Comparison of ENCODE assay signal across 19 cellular contexts in genomic region chr3:128012050-128012449, GRCh38. TPM values are rescaled to one million over a fixed set of nuclear protein-coding genes. Genes with fewer than 3 reads are reported as not detected.
DNase-seq lines count a peak whose midpoint lies in the region; ATAC-seq, FAIRE-seq and TF ChIP-seq lines count a peak whose summit lies in the region.
"Had no signal": no experiment of that assay in that cellular context is flagged by ENCODE, and none has a peak within 500 bp of the region (broad histone marks: within the 10 kb centered on the region; RNA-seq: fewer than 3 reads in every experiment).

No MANE protein-coding gene starts in this region.

- H2AK5ac ChIP-seq in trophoblast cell (ENCODE audit: low read length) = no peak overlapping the region

- H3K4me3 ChIP-seq in HepG2 (replicated peaks in 1 of 3; ENCODE audit: insufficient read depth in 1 of 3, low read depth in 2 of 3, low read length in 3 of 3) = no peak overlapping the region
- H3K4me3 ChIP-seq in right lobe of liver = no peak overlapping the region
- H3K4me3 ChIP-seq in HCT116 (replicated peaks in 1 of 2; ENCODE audit: low read depth in 1 of 2, low read length in 2 of 2) = no peak overlapping the region
- no peak overlapping the region for H3K4me3 ChIP-seq in trophoblast cell (ENCODE audit: low read depth, low read length)

- no peak overlapping the region for H2BK5ac ChIP-seq in trophoblast cell (ENCODE audit: low read depth, low read length, poor library complexity)

- H3K79me2 ChIP-seq in HepG2 (ENCODE audit: insufficient read depth, low read length) (no peaks in the 10 kb centered on the region), HCT116 (ENCODE audit: insufficient read depth, low read length) (no peaks in the 10 kb centered on the region), trophoblast cell (ENCODE audit: control insufficient read depth, insufficient read depth, low read length, poor library complexity) (no peaks in the 10 kb centered on the region)

- ATAC-seq in HepG2 (no peak), right lobe of liver (no peak), HCT116 (no peak)
- no peak for ATAC-seq in activated CD8-positive, alpha-beta T cell treated with anti-CD3 and anti-CD28 coated beads, Interleukin-2, amount 10 ng/mL, durations not matched to agents 7 days and 5 days

- no peak overlapping the region for H3K27ac Mint-ChIP-seq in activated CD8-positive, alpha-beta T cell treated with anti-CD3 and anti-CD28 coated beads, Interleukin-2, amount 10 ng/mL, durations not matched to agents 7 days and 5 days
- H3K27ac Mint-ChIP-seq: CD4-positive, alpha-beta T cell had no signal

- no peak overlapping the region for H3K4ac ChIP-seq in trophoblast cell (ENCODE audit: low read depth, low read length)

- CTCF ChIA-PET in HepG2 (lab: Yijun Ruan, JAX; ENCODE audit: low intra/inter-chr PET ratio, low total read pairs) (no interaction called here), HCT116 (lab: Charles Lee) (no interaction called here)
- CTCF ChIA-PET in activated CD8-positive, alpha-beta T cell treated with anti-CD3 and anti-CD28 coated beads, Interleukin-2, amount 10 ng/mL, durations not matched to agents 7 days and 5 days (lab: Charles Lee) = no interaction called here

- no peak overlapping the region for H3K14ac ChIP-seq in trophoblast cell (ENCODE audit: low read length)

- FAIRE-seq in HepG2 (lab: Jason Lieb, UNC) = no peak
- FAIRE-seq: A204.1, G401.6, GM19239 had no signal

- DNase-seq in HepG2 (ENCODE audit: low spot score) (no peak), right lobe of liver (no peak), HCT116 (ENCODE audit: low read depth, low spot score) (no peak), amniotic epithelial cell (ENCODE audit: low read depth) (peak; percentile 3), trophoblast cell (peak; percentile 8 to 50), NCI-H1417 (lab: John Stamatoyannopoulos, UW) (no peak), ureter (ENCODE audit: low spot score) (no peak)
- no peak for DNase-seq in activated CD8-positive, alpha-beta T cell treated with anti-CD3 and anti-CD28 coated beads, Interleukin-2, amount 10 ng/mL, durations not matched to agents 7 days and 5 days
- DNase-seq: ACHN; BE2C; C1 segment of cervical spinal cord; CD4-positive, alpha-beta T cell; DMS153; DND-41; GOT3; H7 had no signal

- peaks cover 7% of the 10 kb centered on the region for H3K27me3 Mint-ChIP-seq in activated CD8-positive, alpha-beta T cell treated with anti-CD3 and anti-CD28 coated beads, Interleukin-2, amount 10 ng/mL, durations not matched to agents 7 days and 5 days (ENCODE audit: low read depth)

- no peak overlapping the region for H3K18ac ChIP-seq in trophoblast cell (ENCODE audit: low read length)

- in situ Hi-C loops in HepG2 (cut with HindIII; ENCODE audit: extremely low pct_ligation_motif_present, low pct_unique_long_range_greater_than_20kb) = no loop called here

- H3K23ac ChIP-seq in trophoblast cell (ENCODE audit: low read length) = no peak overlapping the region

- no TSS peak for BruUV-seq in HepG2 (replicated peaks; lab: Mats Ljungman, UMichigan)
- BruUV-seq in HCT116 (replicated peaks; lab: Mats Ljungman, UMichigan) = no TSS peak

- H2BK120ac ChIP-seq in trophoblast cell (ENCODE audit: insufficient read depth, low read length, poor library complexity) = no peak overlapping the region

- no peak overlapping the region for H3K27ac ChIP-seq in HepG2 (ENCODE audit: extremely low read length, insufficient read depth, low read length)
- no peak overlapping the region for H3K27ac ChIP-seq in right lobe of liver
- no peak overlapping the region; the same call in 1 of the 2 replicates for H3K27ac ChIP-seq in HCT116 (ENCODE audit: low read depth, low read length)
- H3K27ac ChIP-seq in trophoblast cell (ENCODE audit: low read depth, low read length) = no peak overlapping the region

- H3K9ac ChIP-seq in HepG2 (ENCODE audit: insufficient read depth, low read depth, low read length) (no peak overlapping the region), HCT116 (ENCODE audit: low read length) (no peak overlapping the region), trophoblast cell (ENCODE audit: low read length) (no peak overlapping the region)

- peaks cover 5% of the 10 kb centered on the region for H3K4me1 Mint-ChIP-seq in activated CD8-positive, alpha-beta T cell treated with anti-CD3 and anti-CD28 coated beads, Interleukin-2, amount 10 ng/mL, durations not matched to agents 7 days and 5 days (ENCODE audit: low read depth)

- H3K27me3 ChIP-seq in HepG2 (ENCODE audit: control insufficient read depth in 1 of 2, insufficient read depth in 2 of 2, low read length in 2 of 2) (0 out of 5 replicates have a peak, but pooled peaks cover 0 to 1% of the 10 kb centered on the region in 2 experiments), right lobe of liver (no peaks in the 10 kb centered on the region), HCT116 (ENCODE audit: insufficient read depth, low read length) (no peaks in the 10 kb centered on the region), trophoblast cell (ENCODE audit: insufficient read depth, low read length) (no peaks in the 10 kb centered on the region)
- H3K27me3 ChIP-seq: BE2C had no signal

- TF ChIP-seq CTCF in HepG2 (CRISPR knock-in tag; IDR thresholded peaks at IDR 0.05) (no peak), right lobe of liver (IDR thresholded peaks at IDR 0.05) (no peak), HCT116 (IDR thresholded peaks at IDR 0.05 in 2 of 3, conservative IDR thresholded peaks at IDR 0.05 in 1 of 3; ENCODE audit: borderline replicate concordance in 1 of 3, insufficient read depth in 1 of 3, low read depth in 2 of 3, low read length in 2 of 3) (no peak)

- H4K12ac ChIP-seq in trophoblast cell (ENCODE audit: low read depth, low read length) = no peak overlapping the region

- H3K36me3 Mint-ChIP-seq in activated CD8-positive, alpha-beta T cell treated with anti-CD3 and anti-CD28 coated beads, Interleukin-2, amount 10 ng/mL, durations not matched to agents 7 days and 5 days (ENCODE audit: low read depth) = peaks cover 2% of the 10 kb centered on the region

- peaks cover 4% of the 10 kb centered on the region for H3K9me3 Mint-ChIP-seq in activated CD8-positive, alpha-beta T cell treated with anti-CD3 and anti-CD28 coated beads, Interleukin-2, amount 10 ng/mL, durations not matched to agents 7 days and 5 days (ENCODE audit: insufficient read depth)
- H3K9me3 Mint-ChIP-seq: CD4-positive, alpha-beta T cell had no signal

- H3K4me1 ChIP-seq in HepG2 (ENCODE audit: insufficient read depth, low read length) (peaks cover 28% of the 10 kb centered on the region), right lobe of liver (peaks cover 0 to 33% (median 12%) of the 10 kb centered on the region in 4 donors), HCT116 (ENCODE audit: control insufficient read depth in 1 of 2, insufficient read depth in 2 of 2, low read length in 2 of 2) (peaks cover 4 to 9% of the 10 kb centered on the region in 2 experiments; a peak in 3 of 4 replicates), trophoblast cell (ENCODE audit: control insufficient read depth in 1 of 2, insufficient read depth in 2 of 2, low read length in 2 of 2) (no peaks in the 10 kb centered on the region)
- H3K4me1 ChIP-seq: BE2C had no signal

- TF ChIP-seq RAD21 in HepG2 (CRISPR knock-in tag; IDR thresholded peaks at IDR 0.05) (no peak), HCT116 (IDR thresholded peaks at IDR 0.05; ENCODE audit: low read depth) (no peak)

- H4K91ac ChIP-seq in trophoblast cell (ENCODE audit: low read depth, low read length) = no peak overlapping the region

- WGBS in HepG2 (ENCODE audit: low lambda C conversion rate) = 80% methylated on average over 14 of the region's 14 CpGs
- 74% methylated on average over 7 of the region's 14 CpGs for WGBS in right lobe of liver (ENCODE audit: insufficient coverage, low coverage, low lambda C conversion rate, missing lambda C conversion rate)
- WGBS in trophoblast cell (ENCODE audit: extremely low coverage, insufficient coverage, insufficient read length) = no CpG with 5 or more reads among the region's 14 CpGs

- TF ChIP-seq POLR2A in HepG2 (IDR thresholded peaks at IDR 0.05; ENCODE audit: insufficient read depth in 1 of 2, low read depth in 2 of 2, low read length in 2 of 2) (no peak), right lobe of liver (IDR thresholded peaks at IDR 0.05) (no peak), HCT116 (IDR thresholded peaks at IDR 0.05; ENCODE audit: borderline replicate concordance, extremely low read depth, insufficient read depth, insufficient read length) (no peak)

- H3K36me3 ChIP-seq in HepG2 (replicated peaks in 1 of 2; ENCODE audit: control insufficient read depth in 1 of 2, insufficient read depth in 2 of 2, low read length in 2 of 2) (no peaks in the 10 kb centered on the region), right lobe of liver (no peaks in the 10 kb centered on the region), HCT116 (ENCODE audit: control insufficient read depth in 1 of 2, insufficient read depth in 2 of 2, low read length in 2 of 2) (no peaks in the 10 kb centered on the region), trophoblast cell (ENCODE audit: control insufficient read depth in 1 of 2, insufficient read depth in 2 of 2, low read length in 2 of 2) (no peaks in the 10 kb centered on the region)
- H3K36me3 ChIP-seq: BE2C had no signal

- H3K79me1 ChIP-seq in trophoblast cell (ENCODE audit: low read length) = no peaks in the 10 kb centered on the region

- H3K9me3 ChIP-seq in HepG2 (ENCODE audit: low read length) (peaks cover 9% of the 10 kb centered on the region; the same call in 1 of the 2 replicates), right lobe of liver (no peaks in the 10 kb centered on the region), HCT116 (ENCODE audit: control insufficient read depth in 1 of 2, insufficient read depth in 1 of 2, low read depth in 1 of 2, low read length in 2 of 2) (peaks cover 0 to 5% of the 10 kb centered on the region in 2 experiments; a peak in 1 of 4 replicates), trophoblast cell (ENCODE audit: insufficient read depth, low read depth, low read length) (no peaks in the 10 kb centered on the region)
- H3K9me3 ChIP-seq: BE2C had no signal

- H2AFZ ChIP-seq in HepG2 (ENCODE audit: low read length) (no peak overlapping the region), HCT116 (ENCODE audit: low read depth, low read length, poor library complexity, severe bottlenecking) (no peak overlapping the region), trophoblast cell (ENCODE audit: insufficient read depth, low read length, poor library complexity) (no peak overlapping the region)

- H3K4me3 Mint-ChIP-seq in activated CD8-positive, alpha-beta T cell treated with anti-CD3 and anti-CD28 coated beads, Interleukin-2, amount 10 ng/mL, durations not matched to agents 7 days and 5 days = no peak overlapping the region
- H3K4me3 Mint-ChIP-seq: CD4-positive, alpha-beta T cell had no signal

- H3K4me2 ChIP-seq in HepG2 (ENCODE audit: low read depth, low read length) (0 out of 2 replicates have a peak overlapping the region, but pooled peaks have one; percentile 28), HCT116 (ENCODE audit: low read length) (no peak overlapping the region), trophoblast cell (ENCODE audit: low read length) (no peak overlapping the region)

- no peak overlapping the region for H2BK12ac ChIP-seq in trophoblast cell (ENCODE audit: low read length)

- intact Hi-C loops in HepG2 (cut with micrococcal nuclease; ENCODE audit: unreplicated experiment) (no loop called here), right lobe of liver (cut with DNase I) (no loop called here), HCT116 (cut with micrococcal nuclease) (no loop called here)

- POLR2A ChIA-PET in HepG2 (lab: Yijun Ruan, JAX) = no interaction called here
- POLR2A ChIA-PET in HCT116 (lab: Charles Lee) = no interaction called here
- POLR2A ChIA-PET in activated CD8-positive, alpha-beta T cell treated with anti-CD3 and anti-CD28 coated beads, Interleukin-2, amount 10 ng/mL, durations not matched to agents 7 days and 5 days (lab: Charles Lee) = no interaction called here

- TF ChIP-seq EP300 in HepG2 (IDR thresholded peaks at IDR 0.05; ENCODE audit: low read depth in 2 of 2, low read length in 2 of 2) = no peak
- TF ChIP-seq EP300 in HepG2 (CRISPR knock-in tag; IDR thresholded peaks at IDR 0.05; ENCODE audit: borderline replicate concordance) = no peak

- H4K20me1 ChIP-seq in HepG2 (ENCODE audit: insufficient read depth, low read length) (no peaks in the 10 kb centered on the region), HCT116 (ENCODE audit: insufficient read depth) (no peaks in the 10 kb centered on the region)

- RAD21 ChIA-PET in HCT116 (lab: Charles Lee; ENCODE audit: low non-redundant PET in 1 of 2, low total read pairs in 2 of 2, uncharacterized antibody in 2 of 2, unreplicated experiment in 2 of 2) = no interaction called here

- no peak overlapping the region for H4K8ac ChIP-seq in trophoblast cell (ENCODE audit: low read depth, low read length)

- no peaks in the 10 kb centered on the region for H3K9me2 ChIP-seq in HCT116 (ENCODE audit: insufficient read depth)

RNA-seq across cellular contexts. Expression of gene SEC61A1, which starts 40.2 kb away (rescaled TPM):
- 128 and 203 TPM in 2 replicates for total RNA-seq in HepG2 (2016; rRNA removed; fragmentation: Illumina TruSeq; extraction: Trizol)
- total RNA-seq in HepG2 (2016; cell fraction: cytosol; rRNA removed; fragmentation: Illumina TruSeq; extraction: Trizol; ENCODE audit: low read depth) = 23.2 and 24.0 TPM in 2 replicates
- 113 and 205 TPM in 2 replicates for total RNA-seq in HepG2 (2016; cell fraction: insoluble cytoplasmic fraction; rRNA removed; fragmentation: Illumina TruSeq; extraction: Trizol)
- 77.7 and 81.8 TPM in 2 replicates for total RNA-seq in HepG2 (2016; cell fraction: membrane; rRNA removed; fragmentation: Illumina TruSeq; extraction: Trizol)
- 217 and 248 TPM in 2 replicates for total RNA-seq in HepG2 (2016; cell fraction: nucleus; rRNA removed; fragmentation: Illumina TruSeq; extraction: Trizol)
- 170 and 173 TPM in 2 replicates for polyA plus RNA-seq in HepG2 (2011; rRNA removed)
- 169 and 191 TPM in 2 replicates for polyA plus RNA-seq in HepG2 (2011; cell fraction: cytosol; rRNA removed)
- 153 and 160 TPM in 2 replicates for polyA plus RNA-seq in HepG2 (2011; cell fraction: nucleus; rRNA removed)
- polyA plus RNA-seq in HepG2 (2012) = 121 and 145 TPM in 2 replicates
- 19.7 and 20.8 TPM in 2 replicates for polyA plus RNA-seq in HepG2 (2016; cell fraction: cytosol; fragmentation: Illumina TruSeq; extraction: Trizol; ENCODE audit: low read depth)
- polyA plus RNA-seq in HepG2 (2016; cell fraction: insoluble cytoplasmic fraction; fragmentation: Illumina TruSeq; extraction: Trizol; ENCODE audit: low read depth) = 101 and 109 TPM in 2 replicates
- polyA plus RNA-seq in HepG2 (2016; cell fraction: membrane; fragmentation: Illumina TruSeq; extraction: Trizol; ENCODE audit: low read depth) = 42.6 and 47.4 TPM in 2 replicates
- 314 and 317 TPM in 2 replicates for polyA plus RNA-seq in HepG2 (2016; cell fraction: nucleus; fragmentation: Illumina TruSeq; extraction: Trizol; ENCODE audit: insufficient read depth, low read depth)
- polyA minus RNA-seq in HepG2 (2011; rRNA and poly(A)+ RNA removed; ENCODE audit: low replicate concordance) = 520 and 651 TPM in 2 replicates
- 181 and 199 TPM in 2 replicates for polyA minus RNA-seq in HepG2 (2011; cell fraction: cytosol; rRNA and poly(A)+ RNA removed)
- 116 and 132 TPM in 2 replicates for polyA minus RNA-seq in HepG2 (2011; cell fraction: nucleus; rRNA and poly(A)+ RNA removed)
- 100 to 1,000 TPM; 120 to 187 (median 151) TPM for total RNA-seq in right lobe of liver
- 176 TPM for total RNA-seq in HCT116 (2021; ENCODE audit: unreplicated experiment)
- polyA plus RNA-seq in HCT116 (2012) = 126 and 147 TPM in 2 replicates
- polyA plus RNA-seq in trophoblast cell (2013) = 320 and 344 TPM in 2 replicates
- total RNA-seq in activated CD8-positive, alpha-beta T cell treated with anti-CD3 and anti-CD28 coated beads, Interleukin-2, amount 10 ng/mL, durations not matched to agents 7 days and 5 days = 100 to 1,000 TPM; 146 to 148 TPM
- 217 TPM for total RNA-seq in ureter

Comparison
In these comparisons a context has a peak if more than half of its experiments do, and no peak if none do; other contexts are left out.
1. DNase-seq: peak in amniotic epithelial cell (single experiment) and trophoblast cell (2 of 2); none in HepG2 (single experiment), right lobe of liver (0 of 3), HCT116 (single experiment), NCI-H1417 (0 of 3), activated CD8-positive, alpha-beta T cell treated with anti-CD3 and anti-CD28 coated beads, Interleukin-2, amount 10 ng/mL, durations not matched to agents 7 days and 5 days (single experiment) and ureter (single experiment).
2. Of the 20 proteins assayed by ChIP-seq in both HepG2 and HCT116: peak only in HepG2: none; only in HCT116: MAX; in both: none; in neither: 19.